ENCODE assay signal across 13 cellular contexts in the genomic region with DNA sequence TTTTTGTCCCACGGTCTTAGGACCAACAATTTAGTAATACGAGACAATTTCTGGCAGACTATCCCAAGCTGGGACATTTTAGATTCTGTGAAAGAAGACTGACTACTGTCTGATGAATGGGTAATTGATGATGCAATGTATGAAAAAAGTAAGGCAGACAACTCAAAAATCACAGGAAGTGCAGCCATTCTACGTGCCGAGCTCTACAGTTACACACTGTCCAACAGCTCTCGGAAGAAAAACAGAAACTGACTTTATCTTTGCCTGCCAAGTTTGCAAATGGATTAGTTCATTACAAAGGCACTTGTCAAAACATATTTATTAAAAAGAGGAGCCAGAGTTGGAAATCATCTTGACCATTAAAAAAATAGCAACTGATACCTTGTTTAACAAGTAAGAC. TPM values are rescaled to one million over a fixed set of nuclear protein-coding genes. Genes with fewer than 3 reads are reported as not detected.
DNase-seq lines count a peak whose midpoint lies in the region; ATAC-seq, FAIRE-seq and TF ChIP-seq lines count a peak whose summit lies in the region.
"Had no signal": no experiment of that assay in that cellular context is flagged by ENCODE, and none has a peak within 500 bp of the region (broad histone marks: within the 10 kb centered on the region; RNA-seq: fewer than 3 reads in every experiment).

No MANE protein-coding gene starts in this region.

- no peaks in the 10 kb centered on the region for H3K9me3 Mint-ChIP-seq in astrocyte (ENCODE audit: unreplicated experiment)

- no peak overlapping the region for H3K4me3 Mint-ChIP-seq in astrocyte (ENCODE audit: unreplicated experiment)

- peaks cover 7% of the 10 kb centered on the region for H3K4me1 Mint-ChIP-seq in astrocyte (ENCODE audit: low read depth, unreplicated experiment)

- no peaks in the 10 kb centered on the region for H4K20me1 ChIP-seq in astrocyte (ENCODE audit: insufficient read depth, low read length)

- H3K9me3 ChIP-seq in astrocyte (ENCODE audit: insufficient read depth, low read depth, low read length) (no peaks in the 10 kb centered on the region), heart right ventricle (no peaks in the 10 kb centered on the region), skeletal muscle satellite cell (replicated peaks; ENCODE audit: low read length) (no peaks in the 10 kb centered on the region), stomach (no peaks in the 10 kb centered on the region)

- H3K36me3 ChIP-seq in astrocyte (ENCODE audit: insufficient read depth, low read length) (no peaks in the 10 kb centered on the region), heart right ventricle (no peaks in the 10 kb centered on the region), skeletal muscle satellite cell (ENCODE audit: insufficient read depth, low read length) (no peaks in the 10 kb centered on the region), stomach (no peaks in the 10 kb centered on the region)

- H3K27me3 ChIP-seq in astrocyte (ENCODE audit: insufficient read depth, low read length), result no peaks in the 10 kb centered on the region
- H3K27me3 ChIP-seq in heart right ventricle, result no peaks in the 10 kb centered on the region
- no peaks in the 10 kb centered on the region for H3K27me3 ChIP-seq in skeletal muscle satellite cell (ENCODE audit: control insufficient read depth, insufficient read depth, low read length)
- peaks cover 0 to 7% (median 0%) of the 10 kb centered on the region in 3 donors for H3K27me3 ChIP-seq in stomach

- H3K4me3 ChIP-seq in LNCaP clone FGC (ENCODE audit: low read depth, low read length), result peak overlapping the region; percentile 11; the same call in 1 of the 2 replicates
- no peak overlapping the region for H3K4me3 ChIP-seq in astrocyte (ENCODE audit: insufficient read depth, low read depth, low read length)
- H3K4me3 ChIP-seq in heart right ventricle, result peak overlapping the region in 2 of 10 donors; percentile 9 to 20
- H3K4me3 ChIP-seq in skeletal muscle satellite cell (ENCODE audit: low read length), result peak overlapping the region; percentile 36
- H3K4me3 ChIP-seq in stomach, result no peak overlapping the region

- TF ChIP-seq POLR2A in stomach (IDR thresholded peaks at IDR 0.05), result no peak

- ATAC-seq in heart right ventricle, result peak in 3 of 8 donors; percentile 34 to 63 (median 54)
- ATAC-seq in GM21526 (IDR thresholded peaks at IDR 0.05; ENCODE audit: low FRiP score, unreplicated experiment), result no peak

- intact Hi-C loops in heart right ventricle (cut with DNase I), result loop anchor here in 2 of 10 donors (5.0 kb wide), 2 partner anchors 39 to 49 kb away; no protein-coding TSS in a partner anchor
- intact Hi-C loops in stomach (cut with DNase I; ENCODE audit: low total_unique reads), result no loop called here

- H3K79me2 ChIP-seq in astrocyte (ENCODE audit: insufficient read depth, low read length), result no peaks in the 10 kb centered on the region

- TF ChIP-seq CTCF in LNCaP clone FGC (IDR thresholded peaks at IDR 0.05; ENCODE audit: control insufficient read depth, extremely low read depth, insufficient read depth), result no peak
- no peak for TF ChIP-seq CTCF in astrocyte (IDR thresholded peaks at IDR 0.05; ENCODE audit: insufficient read depth, low read depth, low read length)
- TF ChIP-seq CTCF in heart right ventricle (IDR thresholded peaks at IDR 0.05), result no peak
- no peak for TF ChIP-seq CTCF in stomach (IDR thresholded peaks at IDR 0.05)

- H3K36me3 Mint-ChIP-seq in astrocyte (ENCODE audit: low read depth, unreplicated experiment), result no peaks in the 10 kb centered on the region

- peak overlapping the region; percentile 69 for H2AFZ ChIP-seq in astrocyte (ENCODE audit: low read depth, low read length)

- WGBS in heart right ventricle, 2 donors, result 24 to 31% methylated on average over 5 of the region's 5 CpGs
- WGBS in stomach, 5 donors, result 31 to 46% (median 38%) methylated on average over 5 of the region's 5 CpGs

- H3K27ac Mint-ChIP-seq in astrocyte (ENCODE audit: unreplicated experiment), result no peak overlapping the region

- no peak overlapping the region for H3K9ac ChIP-seq in astrocyte (ENCODE audit: low read length)
- H3K9ac ChIP-seq in skeletal muscle satellite cell (ENCODE audit: low read depth, low read length), result peak overlapping the region; percentile 31

- H3K27ac ChIP-seq in astrocyte (ENCODE audit: low read depth, low read length), result no peak overlapping the region
- H3K27ac ChIP-seq in heart right ventricle, result peak overlapping the region in 8 of 10 donors; percentile 6 to 70 (median 46)
- H3K27ac ChIP-seq in stomach, result no peak overlapping the region

- H3K4me2 ChIP-seq in astrocyte (ENCODE audit: low read length) (peak overlapping the region; percentile 71), skeletal muscle satellite cell (ENCODE audit: low read length) (peak overlapping the region; percentile 71)

- H3K4me1 ChIP-seq in astrocyte (ENCODE audit: insufficient read depth, low read length) (peaks cover 4% of the 10 kb centered on the region), heart right ventricle (peaks cover 0 to 30% (median 17%) of the 10 kb centered on the region in 9 donors), skeletal muscle satellite cell (ENCODE audit: control insufficient read depth, insufficient read depth, low read length) (peaks cover 4% of the 10 kb centered on the region), stomach (peaks cover 0 to 17% (median 8%) of the 10 kb centered on the region in 4 donors)

- DNase-seq in LNCaP clone FGC (ENCODE audit: low read depth), result peak; percentile 46
- DNase-seq in astrocyte (ENCODE audit: low read depth), result peak; percentile 55
- no peak for DNase-seq in heart right ventricle
- DNase-seq in stomach, result no peak
- DNase-seq in activated T-cell treated with anti-CD3 and anti-CD28 coated beads, Interleukin-2, amount 50 U/mL, for 48 hours, result no peak
- no peak for DNase-seq in nucleus accumbens (lab: John Stamatoyannopoulos, UW)
- DNase-seq: activated CD8-positive, alpha-beta memory T cell treated with anti-CD3 and anti-CD28 coated beads for 24 hours; amygdala; DMS 273 treated with DMSO at 0.1 percent for 48 hours; NCI-H2029; SIG-M5 had no signal

- TF ChIP-seq EP300 in stomach (IDR thresholded peaks at IDR 0.05), result no peak

- peaks cover 3% of the 10 kb centered on the region for H3K27me3 Mint-ChIP-seq in astrocyte (ENCODE audit: low read depth, unreplicated experiment)

- no peak for FAIRE-seq in astrocyte (lab: Jason Lieb, UNC)

RNA-seq across cellular contexts. Expression of a gene that starts 31.3 kb away (rescaled TPM):
- total RNA-seq in astrocyte (0.12 and 0.18 TPM in 2 replicates), heart right ventricle (under 1 TPM in 5 of 10 donors, not detected in 5; 0.02 to 0.04 (median 0.02) TPM), stomach (under 1 TPM in 2 of 5 donors, not detected in 3; under 0.01 to 0.37 TPM)
- polyA plus RNA-seq in heart right ventricle (under 1 TPM in 1 of 2 donors, not detected in 1; under 0.01 TPM), stomach (under 1 TPM in 1 of 3 donors, not detected in 2; 0.15 TPM)
- not detected in 2 replicates for total RNA-seq in skeletal muscle satellite cell (2012; rRNA removed)

RNA-seq across cellular contexts. Expression of a gene that starts 43.1 kb away (rescaled TPM):
- total RNA-seq in astrocyte (5.2 and 5.6 TPM in 2 replicates), heart right ventricle (1 to 10 TPM; 2.7 to 3.8 (median 3.1) TPM), stomach (10 to 100 TPM in 1 of 5 donors, 1 to 10 TPM in 2, under 1 TPM in 2; 0.58 to 23.9 (median 6.5) TPM)
- polyA plus RNA-seq in heart right ventricle (1 to 10 TPM; 1.7 to 1.8 TPM), stomach (1 to 10 TPM; 1.6 to 4.1 (median 2.1) TPM)
- total RNA-seq in skeletal muscle satellite cell (2012; rRNA removed), result 2.2 and 3.0 TPM in 2 replicates

Comparison
In these comparisons a context has a peak if more than half of its experiments do, and no peak if none do; other contexts are left out.
1. DNase-seq: peak in LNCaP clone FGC (single experiment) and astrocyte (single experiment); none in heart right ventricle (0 of 2), stomach (single experiment), activated T-cell treated with anti-CD3 and anti-CD28 coated beads, Interleukin-2, amount 50 U/mL, for 48 hours (0 of 2) and nucleus accumbens (0 of 56).
2. H3K4me3 ChIP-seq: peak in LNCaP clone FGC (single experiment) and skeletal muscle satellite cell (single experiment); none in astrocyte (single experiment) and stomach (0 of 4).
3. H3K27ac ChIP-seq: peak in heart right ventricle (8 of 10); none in astrocyte (single experiment) and stomach (0 of 5).